Comparison of ENCODE assay signal across 29 cellular contexts in the genomic region with DNA sequence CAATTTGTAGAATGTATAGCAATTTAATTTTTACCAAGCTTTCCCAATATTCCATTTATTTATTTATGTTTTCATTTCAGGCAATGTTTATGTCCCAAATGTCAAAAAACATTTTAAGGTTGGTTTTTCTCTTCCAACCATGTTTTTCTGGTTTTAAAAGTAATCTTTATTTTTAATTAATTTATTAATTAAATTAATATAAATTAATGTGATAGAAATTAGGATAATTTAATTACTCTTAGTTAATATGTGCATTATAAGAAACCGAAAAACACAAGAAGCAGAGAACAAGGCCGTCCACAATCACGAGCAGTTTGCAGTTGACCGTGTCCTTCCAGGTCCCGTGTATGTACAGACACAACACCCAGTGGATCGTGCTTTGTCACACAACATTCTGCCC.
"Had no signal": no experiment of that assay in that cellular context is flagged by ENCODE, and none has a peak within 500 bp of the region (broad histone marks: within the 10 kb centered on the region; RNA-seq: fewer than 3 reads in every experiment).

No MANE protein-coding gene starts in this region.

- H3K9me3 ChIP-seq: ovary, psoas muscle, right lobe of liver, sigmoid colon, stomach, thoracic aorta, thyroid gland, tibial nerve, upper lobe of left lung, vagina had no signal

- H3K36me3 Mint-ChIP-seq: naive B cell; naive thymus-derived CD8-positive, alpha-beta T cell; natural killer cell treated with Interleukin-12 subunit alpha and Interleukin-12 subunit beta and Interleukin-15 and Interleukin-18, amount 100 ng/mL, for 72 hours; stimulated activated memory B cell treated with anti-CD40 and anti-IgM and Interleukin-4, amounts not matched to agents 10 μg/mL and 1 μg/mL and 100 μg/mL, for 72 hours had no signal

- H3K27me3 ChIP-seq: ovary, right lobe of liver, sigmoid colon, thyroid gland, tibial nerve, upper lobe of left lung, vagina had no signal

- FAIRE-seq: small intestine, urothelium cell line had no signal

- H3K4me3 Mint-ChIP-seq: naive thymus-derived CD8-positive, alpha-beta T cell; natural killer cell treated with Interleukin-12 subunit alpha and Interleukin-12 subunit beta and Interleukin-15 and Interleukin-18, amount 100 ng/mL, for 72 hours; nephron progenitor cell; neural crest cell; stimulated activated memory B cell treated with anti-CD40 and anti-IgM and Interleukin-4, amounts not matched to agents 10 μg/mL and 1 μg/mL and 100 μg/mL, for 72 hours; stimulated activated naive CD8-positive, alpha-beta T cell treated with anti-CD3 and anti-CD28 coated beads, Interleukin-15, Interleukin-2, amounts not matched to agents 100 ng/mL and 50 ng/mL, for 24 hours had no signal

- H3K27ac Mint-ChIP-seq: naive B cell; naive thymus-derived CD8-positive, alpha-beta T cell; natural killer cell treated with Interleukin-12 subunit alpha and Interleukin-12 subunit beta and Interleukin-15 and Interleukin-18, amount 100 ng/mL, for 72 hours; nephron progenitor cell; progenitor cell of endocrine pancreas; stimulated activated memory B cell treated with anti-CD40 and anti-IgM and Interleukin-4, amounts not matched to agents 10 μg/mL and 1 μg/mL and 100 μg/mL, for 72 hours; stimulated activated naive CD8-positive, alpha-beta T cell treated with anti-CD3 and anti-CD28 coated beads, Interleukin-15, Interleukin-2, amounts not matched to agents 100 ng/mL and 50 ng/mL, for 24 hours had no signal

- H3K4me1 ChIP-seq: parathyroid adenoma, psoas muscle, right lobe of liver, thyroid gland, tibial nerve, upper lobe of left lung, vagina had no signal

- DNase-seq: naive B cell; naive thymus-derived CD8-positive, alpha-beta T cell; nephron progenitor cell; occipital lobe; ovary; psoas muscle; right cardiac atrium; right lobe of liver; sigmoid colon; small intestine; stimulated activated CD4-positive, alpha-beta T cell treated with anti-CD3 and anti-CD28 coated beads, Interleukin-1b, Interleukin-23, amount 100 ng/mL, for 48 hours; stimulated activated CD4-positive, alpha-beta T cell treated with anti-CD3 and anti-CD28 coated beads, Interleukin-4, amount 100 ng/mL, for 1 hour; stimulated activated CD4-positive, alpha-beta T cell treated with anti-CD3 and anti-CD28 coated beads, Interleukin-4, amount 100 ng/mL, for 4 hours; stimulated activated CD8-positive, alpha-beta memory T cell treated with anti-CD3 and anti-CD28 coated beads, Interleukin-4, amount 100 ng/mL, for 48 hours; stimulated activated naive CD4-positive, alpha-beta T cell treated with Interleukin-2 at 50 U/mL for 16 hours; stomach; thyroid gland; trophoblast cell; upper lobe of left lung had no signal

- H3K27me3 Mint-ChIP-seq: naive thymus-derived CD8-positive, alpha-beta T cell had no signal

- H3K9me3 Mint-ChIP-seq: naive B cell; naive thymus-derived CD8-positive, alpha-beta T cell; natural killer cell treated with Interleukin-12 subunit alpha and Interleukin-12 subunit beta and Interleukin-15 and Interleukin-18, amount 100 ng/mL, for 72 hours; nephron progenitor cell; neural crest cell; stimulated activated memory B cell treated with anti-CD40 and anti-IgM and Interleukin-4, amounts not matched to agents 10 μg/mL and 1 μg/mL and 100 μg/mL, for 72 hours; stimulated activated naive CD8-positive, alpha-beta T cell treated with anti-CD3 and anti-CD28 coated beads, Interleukin-15, Interleukin-2, amounts not matched to agents 100 ng/mL and 50 ng/mL, for 24 hours had no signal

- H3K4me3 ChIP-seq: ovary, psoas muscle, right lobe of liver, sigmoid colon, stomach, thoracic aorta, thyroid gland, tibial nerve, upper lobe of left lung, vagina had no signal

- H3K36me3 ChIP-seq: ovary, right lobe of liver, sigmoid colon, stomach, thoracic aorta, thyroid gland, tibial nerve, upper lobe of left lung, vagina had no signal

- H3K27ac ChIP-seq: ovary, parathyroid adenoma, psoas muscle, right lobe of liver, sigmoid colon, stomach, thoracic aorta, thyroid gland, tibial nerve, upper lobe of left lung, vagina had no signal

- ATAC-seq: naive thymus-derived CD8-positive, alpha-beta T cell; natural killer cell treated with Interleukin-12 subunit alpha and Interleukin-12 subunit beta and Interleukin-15 and Interleukin-18, amount 100 ng/mL, for 72 hours; psoas muscle; right cardiac atrium; right lobe of liver; stimulated activated memory B cell treated with anti-CD40 and anti-IgM and Interleukin-4, amounts not matched to agents 10 μg/mL and 1 μg/mL and 100 μg/mL, for 72 hours had no signal
